21 cellular contexts compared by ENCODE assay signal in genomic region chr17:72609501-72609900, GRCh38.
DNase-seq lines count a peak whose midpoint lies in the region; ATAC-seq and TF ChIP-seq lines count a peak whose summit lies in the region.
"Had no signal": no experiment of that assay in that cellular context is flagged by ENCODE, and none has a peak within 500 bp of the region (broad histone marks: within the 10 kb centered on the region; RNA-seq: fewer than 3 reads in every experiment).

No MANE protein-coding gene starts in this region.

- no peak overlapping the region for H4K8ac ChIP-seq in IMR-90 (ENCODE audit: low read depth in 2 of 2, low read length in 2 of 2)

- H3K36me3 Mint-ChIP-seq in mesothelial cell of epicardium, result peaks cover 7% of the 10 kb centered on the region
- H3K36me3 Mint-ChIP-seq: memory B cell; stimulated activated effector memory CD8-positive, alpha-beta T cell treated with anti-CD3 and anti-CD28 coated beads, Interleukin-12 subunit alpha, Interleukin-12 subunit beta, amount 100 ng/mL, for 72 hours had no signal

- no peak for ATAC-seq in IMR-90 (ENCODE audit: low read depth)
- ATAC-seq: activated CD8-positive, alpha-beta T cell treated with anti-CD3 and anti-CD28 coated beads for 36 hours; stimulated activated effector memory CD8-positive, alpha-beta T cell treated with anti-CD3 and anti-CD28 coated beads, Interleukin-12 subunit alpha, Interleukin-12 subunit beta, amount 100 ng/mL, for 72 hours had no signal

- H3K9ac ChIP-seq in IMR-90 (ENCODE audit: low read depth, low read length), result no peak overlapping the region

- WGBS in IMR-90 (ENCODE audit: extremely low coverage in 2 of 2, insufficient read length in 1 of 2), 2 experiments, result 59% methylated on average over 2 of the region's 2 CpGs; no CpG with 5 or more reads in 1 of the 2 experiments

- H3K23ac ChIP-seq in IMR-90 (ENCODE audit: low read depth, low read length), result no peak overlapping the region

- H3K27me3 Mint-ChIP-seq in mesothelial cell of epicardium (ENCODE audit: low read depth), result peaks cover 3% of the 10 kb centered on the region

- H3K79me1 ChIP-seq in IMR-90 (ENCODE audit: low read depth in 1 of 2, low read length in 2 of 2), result no peaks in the 10 kb centered on the region

- H3K36me3 ChIP-seq in IMR-90 (ENCODE audit: control insufficient read depth, insufficient read depth, low read length), result no peaks in the 10 kb centered on the region
- no peaks in the 10 kb centered on the region for H3K36me3 ChIP-seq in BE2C
- H3K36me3 ChIP-seq: sigmoid colon, upper lobe of left lung had no signal

- no peak for TF ChIP-seq CTCF in AG10803 (conservative IDR thresholded peaks at IDR 0.05; ENCODE audit: low read length)
- TF ChIP-seq CTCF in IMR-90 (conservative IDR thresholded peaks at IDR 0.05; ENCODE audit: low read depth, low read length), result no peak
- no peak for TF ChIP-seq CTCF in astrocyte of the spinal cord (IDR thresholded peaks at IDR 0.05; ENCODE audit: low read depth, low read length)
- TF ChIP-seq CTCF in mesothelial cell of epicardium (IDR thresholded peaks at IDR 0.05; ENCODE audit: unreplicated experiment), result no peak
- TF ChIP-seq CTCF in BE2C (IDR thresholded peaks at IDR 0.05; ENCODE audit: low read depth, low read length), result no peak

- H4K91ac ChIP-seq in IMR-90 (ENCODE audit: insufficient read depth, low read depth, low read length), result no peak overlapping the region

- no peak overlapping the region for H3K14ac ChIP-seq in IMR-90 (replicated peaks; ENCODE audit: low read depth, low read length)

- no peak overlapping the region for H2AFZ ChIP-seq in IMR-90 (replicated peaks; ENCODE audit: low read length, poor library complexity)

- POLR2A ChIA-PET in IMR-90 (lab: Charles Lee; ENCODE audit: unreplicated experiment), result no interaction called here

- no peak overlapping the region for H2AK5ac ChIP-seq in IMR-90 (ENCODE audit: low read depth, low read length)

- H3K4me2 ChIP-seq in IMR-90 (ENCODE audit: low read depth, low read length), result no peak overlapping the region

- H2AK9ac ChIP-seq in IMR-90 (replicated peaks; ENCODE audit: low read depth, low read length, poor library complexity), result no peak overlapping the region

- H3K4me1 ChIP-seq in IMR-90 (ENCODE audit: control insufficient read depth, insufficient read depth, low read length), result peaks cover 10% of the 10 kb centered on the region
- H3K4me1 ChIP-seq in BE2C, result no peaks in the 10 kb centered on the region; the same call in 1 of the 2 replicates
- H3K4me1 ChIP-seq: sigmoid colon, upper lobe of left lung had no signal

- H3K27ac Mint-ChIP-seq in mesothelial cell of epicardium, result peak overlapping the region; percentile 49
- H3K27ac Mint-ChIP-seq: activated CD8-positive, alpha-beta T cell treated with anti-CD3 and anti-CD28 coated beads for 36 hours; activated T-helper 2 cell treated with anti-CD3 and anti-CD28 coated beads, Interferon-gamma antibody, Interleukin-2, Interleukin-4, amounts not matched to agents 10 μg/mL and 5 μg/mL and 100 μg/mL, durations not matched to agents 14 hours and 24 hours and 36 hours; IgD-negative memory B cell; memory B cell; stimulated activated effector memory CD8-positive, alpha-beta T cell treated with anti-CD3 and anti-CD28 coated beads, Interleukin-12 subunit alpha, Interleukin-12 subunit beta, amount 100 ng/mL, for 72 hours had no signal

- no peak overlapping the region for H2BK120ac ChIP-seq in IMR-90 (ENCODE audit: low read depth, low read length)

- no peak overlapping the region for H4K5ac ChIP-seq in IMR-90 (ENCODE audit: low read depth, low read length)

- H3K9me3 ChIP-seq in IMR-90 (ENCODE audit: control insufficient read depth, insufficient read depth, low read length) (no peaks in the 10 kb centered on the region), BE2C (no peaks in the 10 kb centered on the region)

- no peak for TF ChIP-seq RAD21 in IMR-90 (IDR thresholded peaks at IDR 0.05; ENCODE audit: low read length)

- H3K18ac ChIP-seq in IMR-90 (ENCODE audit: low read depth, low read length), result no peak overlapping the region

- no peak overlapping the region for H3K27ac ChIP-seq in IMR-90 (ENCODE audit: insufficient read depth, low read length)
- H3K27ac ChIP-seq: sigmoid colon, SK-N-MC, upper lobe of left lung had no signal

- H3K56ac ChIP-seq in IMR-90 (ENCODE audit: extremely low read depth, insufficient read depth, low read length), result no peak overlapping the region

- H3K9me1 ChIP-seq in IMR-90 (ENCODE audit: insufficient read depth, low read length), result peaks cover 10% of the 10 kb centered on the region; the same call in 1 of the 2 replicates

- no peak overlapping the region for H3K4me3 Mint-ChIP-seq in mesothelial cell of epicardium
- H3K4me3 Mint-ChIP-seq: activated CD8-positive, alpha-beta T cell treated with anti-CD3 and anti-CD28 coated beads for 36 hours; IgD-negative memory B cell; memory B cell; stimulated activated effector memory CD8-positive, alpha-beta T cell treated with anti-CD3 and anti-CD28 coated beads, Interleukin-12 subunit alpha, Interleukin-12 subunit beta, amount 100 ng/mL, for 72 hours had no signal

- in situ Hi-C loops in IMR-90 (cut with MboI; ENCODE audit: low sequenced_read_pairs), result no loop called here
- in situ Hi-C loops in astrocyte of the spinal cord (cut with HindIII; ENCODE audit: low sequenced_read_pairs), result no loop called here

- DNase-seq in AG10803 (ENCODE audit: low read depth) (peak; percentile 60), IMR-90 (peak; percentile 38), astrocyte of the spinal cord (ENCODE audit: low read depth, low spot score) (peak; percentile 70), mesothelial cell of epicardium (ENCODE audit: low spot score in 2 of 2, unreplicated experiment in 2 of 2) (no peak), BE2C (no peak), retina (no peak), Ammon's horn (ENCODE audit: low spot score) (no peak), NCI-H526 (lab: John Stamatoyannopoulos, UW) (no peak)
- DNase-seq: activated CD8-positive, alpha-beta T cell treated with anti-CD3 and anti-CD28 coated beads for 36 hours; AML-193; aorta; GOT3; NCI-H1105 treated with DMSO at 0.1 percent for 48 hours; NCI-H2227 treated with DMSO at 0.1 percent for 48 hours; sigmoid colon; upper lobe of left lung had no signal

- no peak overlapping the region for H2BK15ac ChIP-seq in IMR-90 (ENCODE audit: low read depth, low read length)

- BruUV-seq in IMR-90 (replicated peaks; lab: Mats Ljungman, UMichigan), result no TSS peak

- TF ChIP-seq POLR2A in IMR-90 (IDR thresholded peaks at IDR 0.05; ENCODE audit: low read depth, low read length), result no peak

- dilution Hi-C loops in IMR-90 (cut with HindIII; ENCODE audit: low sequenced_read_pairs, unreplicated experiment), result no loop called here

- H3K4me3 ChIP-seq in AG10803 (ENCODE audit: low read length), result no peak overlapping the region
- H3K4me3 ChIP-seq in IMR-90 (ENCODE audit: insufficient read depth, low read depth, low read length), result no peak overlapping the region
- H3K4me3 ChIP-seq in astrocyte of the spinal cord (ENCODE audit: low read depth, low read length), result no peak overlapping the region
- no peak overlapping the region for H3K4me3 ChIP-seq in BE2C (ENCODE audit: low read depth, low read length)
- H3K4me3 ChIP-seq: sigmoid colon, SK-N-MC, upper lobe of left lung had no signal

- peaks cover 20% of the 10 kb centered on the region for H3K9me3 Mint-ChIP-seq in mesothelial cell of epicardium

- intact Hi-C loops in IMR-90 (cut with micrococcal nuclease), result no loop called here

- H2BK20ac ChIP-seq in IMR-90 (ENCODE audit: low read depth, low read length), result no peak overlapping the region

- no peak overlapping the region for H3K4ac ChIP-seq in IMR-90 (ENCODE audit: low read depth, low read length)

- CTCF ChIA-PET in IMR-90 (lab: Yijun Ruan, JAX), result no interaction called here

- no peaks in the 10 kb centered on the region for H4K20me1 ChIP-seq in IMR-90 (ENCODE audit: insufficient read depth, low read length)

- H3K4me1 Mint-ChIP-seq in mesothelial cell of epicardium, result peaks cover 16% of the 10 kb centered on the region
- H3K4me1 Mint-ChIP-seq: memory B cell; stimulated activated effector memory CD8-positive, alpha-beta T cell treated with anti-CD3 and anti-CD28 coated beads, Interleukin-12 subunit alpha, Interleukin-12 subunit beta, amount 100 ng/mL, for 72 hours had no signal

- no peak overlapping the region for H2BK5ac ChIP-seq in IMR-90 (ENCODE audit: low read depth, low read length, poor library complexity, severe bottlenecking)

- no peaks in the 10 kb centered on the region for H3K27me3 ChIP-seq in IMR-90 (ENCODE audit: control insufficient read depth, insufficient read depth, low read length)
- no peaks in the 10 kb centered on the region for H3K27me3 ChIP-seq in BE2C
- H3K27me3 ChIP-seq: upper lobe of left lung had no signal

TF ChIP-seq in IMR-90, 13 proteins besides CTCF, POLR2A, EP300 and RAD21 (continues in another document):
- TF ChIP-seq RFX5 (IDR thresholded peaks at IDR 0.05; ENCODE audit: low read depth, low read length) (no peak), FOS (IDR thresholded peaks at IDR 0.05; ENCODE audit: low read depth, low read length) (no peak), CHD1 (IDR thresholded peaks at IDR 0.05; ENCODE audit: low read depth, low read length) (no peak), MAZ (IDR thresholded peaks at IDR 0.05; ENCODE audit: borderline replicate concordance, low read depth, low read length) (no peak), MXI1 (IDR thresholded peaks at IDR 0.05; ENCODE audit: borderline replicate concordance, low read depth, low read length) (no peak), CEBPB (IDR thresholded peaks at IDR 0.05; ENCODE audit: low read depth, low read length) (no peak), BHLHE40 (IDR thresholded peaks at IDR 0.05; ENCODE audit: low read depth, low read length) (no peak), MAFK (IDR thresholded peaks at IDR 0.05; ENCODE audit: low read depth, low read length) (no peak)
- TF ChIP-seq, protein P1, sequence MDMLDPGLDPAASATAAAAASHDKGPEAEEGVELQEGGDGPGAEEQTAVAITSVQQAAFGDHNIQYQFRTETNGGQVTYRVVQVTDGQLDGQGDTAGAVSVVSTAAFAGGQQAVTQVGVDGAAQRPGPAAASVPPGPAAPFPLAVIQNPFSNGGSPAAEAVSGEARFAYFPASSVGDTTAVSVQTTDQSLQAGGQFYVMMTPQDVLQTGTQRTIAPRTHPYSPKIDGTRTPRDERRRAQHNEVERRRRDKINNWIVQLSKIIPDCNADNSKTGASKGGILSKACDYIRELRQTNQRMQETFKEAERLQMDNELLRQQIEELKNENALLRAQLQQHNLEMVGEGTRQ (IDR thresholded peaks at IDR 0.05; ENCODE audit: low read depth, low read length), result no peak
- TF ChIP-seq, protein P2, sequence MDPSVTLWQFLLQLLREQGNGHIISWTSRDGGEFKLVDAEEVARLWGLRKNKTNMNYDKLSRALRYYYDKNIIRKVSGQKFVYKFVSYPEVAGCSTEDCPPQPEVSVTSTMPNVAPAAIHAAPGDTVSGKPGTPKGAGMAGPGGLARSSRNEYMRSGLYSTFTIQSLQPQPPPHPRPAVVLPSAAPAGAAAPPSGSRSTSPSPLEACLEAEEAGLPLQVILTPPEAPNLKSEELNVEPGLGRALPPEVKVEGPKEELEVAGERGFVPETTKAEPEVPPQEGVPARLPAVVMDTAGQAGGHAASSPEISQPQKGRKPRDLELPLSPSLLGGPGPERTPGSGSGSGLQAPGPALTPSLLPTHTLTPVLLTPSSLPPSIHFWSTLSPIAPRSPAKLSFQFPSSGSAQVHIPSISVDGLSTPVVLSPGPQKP (IDR thresholded peaks at IDR 0.05; ENCODE audit: borderline replicate concordance, low read depth, low read length), result no peak

Comparison
In these comparisons a context has a peak if more than half of its experiments do, and no peak if none do; other contexts are left out.
1. DNase-seq: peak in AG10803 (single experiment), IMR-90 (single experiment) and astrocyte of the spinal cord (single experiment); none in mesothelial cell of epicardium (0 of 2), BE2C (single experiment), retina (single experiment), Ammon's horn (single experiment) and NCI-H526 (0 of 2).